12 cellular contexts compared by ENCODE assay signal in genomic region chr1:234529661-234530237, GRCh38. TPM values are rescaled to one million over a fixed set of nuclear protein-coding genes. Genes with fewer than 3 reads are reported as not detected.
DNase-seq lines count a peak whose midpoint lies in the region; ATAC-seq and TF ChIP-seq lines count a peak whose summit lies in the region.
"Had no signal": no experiment of that assay in that cellular context is flagged by ENCODE, and none has a peak within 500 bp of the region (broad histone marks: within the 10 kb centered on the region; RNA-seq: fewer than 3 reads in every experiment).

No MANE protein-coding gene starts in this region.

- WGBS in heart right ventricle, 2 donors: 87 to 90% methylated on average over 2 of the region's 2 CpGs
- 79 to 81% methylated on average over 2 of the region's 2 CpGs for WGBS in upper lobe of left lung, 2 donors

- H3K4me3 Mint-ChIP-seq in CD4-positive, alpha-beta memory T cell: no peak overlapping the region
- H3K4me3 Mint-ChIP-seq: activated B cell treated with CpG ODN at 0.5 μM for 24 hours had no signal

- no peak overlapping the region for H3K27ac Mint-ChIP-seq in CD4-positive, alpha-beta memory T cell
- H3K27ac Mint-ChIP-seq: activated T-helper 2 cell treated with anti-CD3 and anti-CD28 coated beads, Interferon-gamma antibody, Interleukin-2, Interleukin-4, amounts not matched to agents 10 μg/mL and 5 μg/mL and 100 μg/mL, durations not matched to agents 14 hours and 24 hours and 36 hours had no signal

- DNase-seq in heart right ventricle (no peak), Right ventricle myocardium inferior (ENCODE audit: missing footprints) (no peak), SK-N-MC (ENCODE audit: low read depth, low spot score) (no peak), lower lobe of right lung (no peak), upper lobe of left lung (no peak)
- DNase-seq in CD4-positive, alpha-beta memory T cell: no peak
- DNase-seq in activated T-cell treated with anti-CD3 and anti-CD28 coated beads, Interleukin-2, amount 50 U/mL, for 48 hours: no peak
- DNase-seq in stimulated activated CD4-positive, alpha-beta T cell treated with anti-CD3 and anti-CD28 coated beads, Interleukin-4, amount 100 ng/mL, for 1 hour: no peak
- DNase-seq: activated B cell treated with CpG ODN at 0.5 μM for 24 hours, NCI-H1048, NCI-H446 treated with DMSO at 0.1 percent for 48 hours had no signal

- intact Hi-C loops in heart right ventricle (cut with DNase I): loop anchor here in 6 of 10 donors (5.0 to 10.0 kb wide), 10 partner anchors 32 to 458 kb away; no protein-coding TSS in a partner anchor
- intact Hi-C loops in Right ventricle myocardium inferior (cut with DNase I): loop anchor here (5.0 kb wide), 1 partner anchor 383 kb away; no protein-coding TSS in a partner anchor
- intact Hi-C loops in lower lobe of right lung (cut with DNase I): no loop called here
- intact Hi-C loops in CD4-positive, alpha-beta memory T cell (cut with micrococcal nuclease): no loop called here

- TF ChIP-seq POLR2A in upper lobe of left lung (IDR thresholded peaks at IDR 0.05): no peak

- H3K9me3 ChIP-seq in heart right ventricle (no peaks in the 10 kb centered on the region), SK-N-MC (ENCODE audit: low read depth, low read length) (no peaks in the 10 kb centered on the region), lower lobe of right lung (no peaks in the 10 kb centered on the region), upper lobe of left lung (no peaks in the 10 kb centered on the region)
- H3K9me3 ChIP-seq in CD4-positive, alpha-beta memory T cell (ENCODE audit: control insufficient read depth in 1 of 2, low read length in 2 of 2): no peaks in the 10 kb centered on the region

- H3K27ac ChIP-seq in heart right ventricle (peak overlapping the region; percentile 94 to 99 (median 98)), SK-N-MC (peak overlapping the region; percentile 55; the same call in 1 of the 2 replicates), lower lobe of right lung (peak overlapping the region; percentile 94), upper lobe of left lung (peak overlapping the region in 3 of 4 donors; percentile 16 to 95 (median 90))
- no peak overlapping the region for H3K27ac ChIP-seq in CD4-positive, alpha-beta memory T cell (ENCODE audit: low read depth, low read length)

- H3K36me3 ChIP-seq in heart right ventricle: no peaks in the 10 kb centered on the region
- no peaks in the 10 kb centered on the region for H3K36me3 ChIP-seq in SK-N-MC (ENCODE audit: insufficient read depth, low read length)
- no peaks in the 10 kb centered on the region for H3K36me3 ChIP-seq in lower lobe of right lung
- no peaks in the 10 kb centered on the region for H3K36me3 ChIP-seq in upper lobe of left lung
- no peaks in the 10 kb centered on the region for H3K36me3 ChIP-seq in CD4-positive, alpha-beta memory T cell (ENCODE audit: insufficient read depth, low read length)

- CTCF ChIA-PET in CD4-positive, alpha-beta memory T cell (lab: Charles Lee; ENCODE audit: partially characterized antibody): interaction anchor here (0.7 to 1.1 kb wide), 3 partner anchors 10 to 30 kb away, joined by 3 to 4 read pairs (median 4); no protein-coding TSS in a partner anchor

- H3K4me3 ChIP-seq in heart right ventricle: peak overlapping the region in 3 of 10 donors; percentile 28 to 38 (median 37)
- no peak overlapping the region for H3K4me3 ChIP-seq in SK-N-MC
- H3K4me3 ChIP-seq in lower lobe of right lung: no peak overlapping the region
- no peak overlapping the region for H3K4me3 ChIP-seq in upper lobe of left lung
- H3K4me3 ChIP-seq in CD4-positive, alpha-beta memory T cell (ENCODE audit: low read length in 2 of 2): no peak overlapping the region

- ATAC-seq in heart right ventricle (no peak), Right ventricle myocardium inferior (no peak), lower lobe of right lung (no peak), upper lobe of left lung (ENCODE audit: low FRiP score in 2 of 2) (no peak)

- H3K4me1 ChIP-seq in heart right ventricle (peaks cover 40 to 91% (median 75%) of the 10 kb centered on the region in 9 donors), lower lobe of right lung (peaks cover 85% of the 10 kb centered on the region), upper lobe of left lung (peaks cover 52 to 76% (median 67%) of the 10 kb centered on the region in 4 donors)
- H3K4me1 ChIP-seq in CD4-positive, alpha-beta memory T cell (ENCODE audit: insufficient read depth, low read length): no peaks in the 10 kb centered on the region

- H3K9me3 Mint-ChIP-seq in CD4-positive, alpha-beta memory T cell: no peaks in the 10 kb centered on the region
- H3K9me3 Mint-ChIP-seq: activated B cell treated with CpG ODN at 0.5 μM for 24 hours; activated T-helper 2 cell treated with anti-CD3 and anti-CD28 coated beads, Interferon-gamma antibody, Interleukin-2, Interleukin-4, amounts not matched to agents 10 μg/mL and 5 μg/mL and 100 μg/mL, durations not matched to agents 14 hours and 24 hours and 36 hours had no signal

- TF ChIP-seq CTCF in heart right ventricle (IDR thresholded peaks at IDR 0.05) (no peak), lower lobe of right lung (IDR thresholded peaks at IDR 0.05) (no peak), upper lobe of left lung (IDR thresholded peaks at IDR 0.05) (no peak)

- peaks cover 0 to 2% (median 0%) of the 10 kb centered on the region in 4 donors for H3K4me1 Mint-ChIP-seq in CD4-positive, alpha-beta memory T cell

- no peaks in the 10 kb centered on the region for H3K27me3 ChIP-seq in heart right ventricle
- H3K27me3 ChIP-seq in lower lobe of right lung (ENCODE audit: low read depth): no peaks in the 10 kb centered on the region
- H3K27me3 ChIP-seq in upper lobe of left lung: no peaks in the 10 kb centered on the region
- H3K27me3 ChIP-seq in CD4-positive, alpha-beta memory T cell (ENCODE audit: insufficient read depth, low read length): no peaks in the 10 kb centered on the region

- H3K36me3 Mint-ChIP-seq in CD4-positive, alpha-beta memory T cell: no peaks in the 10 kb centered on the region

- no peak overlapping the region for H3K9ac ChIP-seq in SK-N-MC (ENCODE audit: insufficient read length)

- peaks cover 10 to 11% of the 10 kb centered on the region in 2 donors for H3K27me3 Mint-ChIP-seq in CD4-positive, alpha-beta memory T cell

- no peak for TF ChIP-seq EP300 in upper lobe of left lung (IDR thresholded peaks at IDR 0.05)

- POLR2A ChIA-PET in CD4-positive, alpha-beta memory T cell (lab: Charles Lee; ENCODE audit: partially characterized antibody): no interaction called here

RNA-seq across cellular contexts. Expression of gene TARBP1, which starts 50.8 kb away (rescaled TPM):
- total RNA-seq in heart right ventricle (10 to 100 TPM in 3 of 10 donors, 1 to 10 TPM in 7; 6.9 to 11.7 (median 9.0) TPM), Right ventricle myocardium inferior (10.1 TPM), lower lobe of right lung (24.6 TPM), upper lobe of left lung (10 to 100 TPM; 17.6 to 51.2 (median 25.8) TPM)
- polyA plus RNA-seq in heart right ventricle: 10 to 100 TPM in 1 of 2 donors, 1 to 10 TPM in 1; 4.6 to 49.9 TPM
- 10 to 100 TPM; 25.8 to 27.5 TPM for total RNA-seq in CD4-positive, alpha-beta memory T cell
- polyA plus RNA-seq in CD4-positive, alpha-beta memory T cell: 10 to 100 TPM in 1 of 2 donors, 1 to 10 TPM in 1; 10.0 to 14.1 TPM

Comparison
In these comparisons a context has a peak if more than half of its experiments do, and no peak if none do; other contexts are left out.
1. intact Hi-C loops: an anchor here in heart right ventricle (5.0 to 10.0 kb wide) and Right ventricle myocardium inferior (5.0 kb wide); none called in lower lobe of right lung and CD4-positive, alpha-beta memory T cell.